ENCODE assay signal across 25 cellular contexts in the genomic region with DNA sequence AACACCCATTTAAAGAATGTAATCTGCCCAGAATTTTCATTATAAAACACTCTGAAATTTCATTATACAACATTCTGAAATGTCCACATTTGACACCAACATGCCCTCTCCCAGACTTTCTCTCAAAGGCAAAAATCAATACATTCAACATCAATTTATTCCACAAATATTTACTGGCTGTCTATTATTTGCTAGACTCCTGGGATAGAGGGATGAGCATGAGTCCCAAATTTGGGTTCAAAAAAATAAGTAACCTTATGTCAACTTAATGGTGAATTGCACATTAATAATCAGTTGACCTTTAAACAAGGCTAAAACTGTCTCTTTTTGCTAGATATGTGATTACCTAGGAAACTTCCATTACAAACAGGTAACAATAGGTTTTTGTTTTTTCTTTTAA.
"Had no signal": no experiment of that assay in that cellular context is flagged by ENCODE, and none has a peak within 500 bp of the region (broad histone marks: within the 10 kb centered on the region; RNA-seq: fewer than 3 reads in every experiment).

No MANE protein-coding gene starts in this region.

- H3K36me3 ChIP-seq: heart right ventricle, left lung, pancreas, prostate gland, stomach, thyroid gland, transverse colon, upper lobe of left lung had no signal

- H3K27ac ChIP-seq: heart right ventricle, hepatocyte, left lung, pancreas, prostate gland, skin epidermis, stomach, testis, thyroid gland, transverse colon, upper lobe of left lung had no signal

- H3K4me3 ChIP-seq: heart right ventricle, hepatocyte, left lung, lung, pancreas, prostate gland, skin epidermis, stomach, testis, thyroid gland, transverse colon, upper lobe of left lung had no signal

- H3K4me2 ChIP-seq: hepatocyte had no signal

- H3K27me3 ChIP-seq: heart right ventricle, hepatocyte, left lung, pancreas, stomach, testis, thyroid gland, transverse colon, upper lobe of left lung had no signal

- FAIRE-seq: pancreas had no signal

- H3K4me1 ChIP-seq: pancreas, prostate gland, stomach, testis, thyroid gland, transverse colon, upper lobe of left lung had no signal

- H2AFZ ChIP-seq: hepatocyte had no signal

- H3K79me2 ChIP-seq: hepatocyte had no signal

- H3K9me3 ChIP-seq: heart right ventricle, left lung, pancreas, prostate gland, stomach, testis, thyroid gland, transverse colon, upper lobe of left lung had no signal

- DNase-seq: heart right ventricle; kidney; left colon; left lung; mesendoderm; naive thymus-derived CD4-positive, alpha-beta T cell; pancreas; posterior cingulate gyrus; retina; right cardiac atrium; stimulated activated CD4-positive, alpha-beta T cell treated with anti-CD3 and anti-CD28 coated beads, Interleukin-12 subunit alpha, Interleukin-12 subunit beta, amount 100 ng/mL, for 4 hours; stimulated activated CD4-positive, alpha-beta T cell treated with anti-CD3 and anti-CD28 coated beads, Interleukin-15, amount 100 ng/mL, for 24 hours; stimulated activated CD4-positive, alpha-beta T cell treated with anti-CD3 and anti-CD28 coated beads, Interleukin-2, amount 100 ng/mL, for 24 hours; stimulated activated CD4-positive, alpha-beta T cell treated with anti-CD3 and anti-CD28 coated beads, Interleukin-4, amount 100 ng/mL, for 1 hour; stimulated activated naive B cell treated with anti-CD40 and anti-IgM and Interleukin-4, amounts not matched to agents 10 μg/mL and 1 μg/mL and 100 μg/mL, for 72 hours; stimulated activated naive CD8-positive, alpha-beta T cell treated with anti-CD3 and anti-CD28 coated beads, Interleukin-15, Interleukin-2, amounts not matched to agents 100 U/mL and 50 U/mL, for 24 hours; stomach; testis; thyroid gland; transverse colon; upper lobe of left lung had no signal
